8 cellular contexts compared by ENCODE assay signal in the genomic region with DNA sequence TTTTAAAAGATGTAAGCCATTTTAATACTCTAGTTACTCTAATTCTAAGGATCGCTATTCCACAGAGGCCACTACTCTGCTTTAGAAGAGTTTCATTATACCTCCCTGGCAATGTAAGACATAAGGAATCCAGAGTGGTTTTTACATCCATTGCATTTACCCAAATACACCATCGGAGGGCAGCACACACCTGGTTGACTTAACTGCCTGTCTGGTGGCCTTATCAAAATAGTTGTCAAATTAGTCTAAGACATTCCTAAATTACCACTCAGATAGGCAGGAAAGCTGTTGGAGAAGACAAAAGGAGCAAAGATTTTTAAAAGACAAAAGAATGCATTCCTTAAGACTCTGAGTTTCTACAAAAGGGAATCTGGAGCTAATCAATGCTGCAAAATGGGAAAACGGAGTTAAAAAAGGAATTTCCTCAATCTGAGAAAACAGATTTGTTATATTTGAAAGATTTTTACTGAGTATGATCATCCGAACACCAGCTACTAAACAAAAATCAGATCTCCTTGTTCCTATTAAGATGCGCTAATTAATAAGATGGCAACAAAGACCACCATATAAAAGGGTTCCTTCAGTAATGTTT. TPM values are rescaled to one million over a fixed set of nuclear protein-coding genes. Genes with fewer than 3 reads are reported as not detected.
DNase-seq lines count a peak whose midpoint lies in the region; ATAC-seq and TF ChIP-seq lines count a peak whose summit lies in the region.

No MANE protein-coding gene starts in this region.

- intact Hi-C loops in heart left ventricle (cut with DNase I) (loop anchor here in 9 of 10 donors (1.0 to 10.0 kb wide), 8 partner anchors 79 to 389 kb away; a partner anchor contains a TSS), psoas muscle (cut with DNase I) (loop anchor here (1.0 to 5.0 kb wide), 3 partner anchors 82 to 312 kb away; a partner anchor contains a TSS)

- no peaks in the 10 kb centered on the region for H3K9me3 Mint-ChIP-seq in activated naive CD4-positive, alpha-beta T cell treated with anti-CD3 and anti-CD28 coated beads, Interleukin-2, amount 50 U/mL, for 72 hours

- H3K27ac ChIP-seq in OCI-LY3 (ENCODE audit: low read length) (no peak overlapping the region), heart left ventricle (no peak overlapping the region), psoas muscle (no peak overlapping the region)

- H3K27me3 ChIP-seq in OCI-LY3 (ENCODE audit: low read depth, low read length), result no peaks in the 10 kb centered on the region
- no peaks in the 10 kb centered on the region for H3K27me3 ChIP-seq in heart left ventricle
- no peaks in the 10 kb centered on the region for H3K27me3 ChIP-seq in psoas muscle (ENCODE audit: insufficient read depth in 3 of 3, low read length in 2 of 3)

- DNase-seq in CD1c-positive myeloid dendritic cell (ENCODE audit: extremely low spot score), result peak; percentile 75
- peak; percentile 10 for DNase-seq in GM19238 (ENCODE audit: insufficient read length, low spot score)
- peak; percentile 9 for DNase-seq in KG1 (lab: John Stamatoyannopoulos, UW)
- DNase-seq in activated naive CD4-positive, alpha-beta T cell treated with anti-CD3 and anti-CD28 coated beads, Interleukin-2, amount 50 U/mL, for 72 hours (ENCODE audit: low spot score in 2 of 2), result peak in 1 of 2 donors; percentile 32
- DNase-seq in heart left ventricle, result peak in 3 of 5 donors; percentile 36 to 51 (median 42)
- DNase-seq in psoas muscle, result no peak
- no peak for DNase-seq in mesenteric fat pad (ENCODE audit: low spot score)

- H3K27ac Mint-ChIP-seq in activated naive CD4-positive, alpha-beta T cell treated with anti-CD3 and anti-CD28 coated beads, Interleukin-2, amount 50 U/mL, for 72 hours, result no peak overlapping the region

- H4K20me1 ChIP-seq in OCI-LY3 (ENCODE audit: insufficient read depth, low read length), result no peaks in the 10 kb centered on the region

- H3K36me3 Mint-ChIP-seq in activated naive CD4-positive, alpha-beta T cell treated with anti-CD3 and anti-CD28 coated beads, Interleukin-2, amount 50 U/mL, for 72 hours, result no peaks in the 10 kb centered on the region

- H2AFZ ChIP-seq in OCI-LY3 (ENCODE audit: low read depth, low read length), result no peak overlapping the region

- no peak for TF ChIP-seq POLR2A in heart left ventricle (IDR thresholded peaks at IDR 0.05)

- WGBS in heart left ventricle, 4 donors, result 50 to 55% (median 51%) methylated on average over 5 of the region's 5 CpGs
- 56% methylated on average over 5 of the region's 5 CpGs for WGBS in psoas muscle, 3 donors

- H3K9ac ChIP-seq in OCI-LY3 (ENCODE audit: low read length), result no peak overlapping the region

- H3K9me3 ChIP-seq in OCI-LY3 (ENCODE audit: insufficient read depth, low read length) (no peaks in the 10 kb centered on the region), heart left ventricle (no peaks in the 10 kb centered on the region), psoas muscle (no peaks in the 10 kb centered on the region)

- H3K4me2 ChIP-seq in OCI-LY3 (ENCODE audit: low read length), result no peak overlapping the region

- no peaks in the 10 kb centered on the region for H3K79me2 ChIP-seq in OCI-LY3 (ENCODE audit: low read length)

- peak; percentile 48 to 59 for ATAC-seq in activated naive CD4-positive, alpha-beta T cell treated with anti-CD3 and anti-CD28 coated beads, Interleukin-2, amount 50 U/mL, for 72 hours
- ATAC-seq in heart left ventricle (peak in 3 of 4 donors; percentile 70 to 77 (median 76)), psoas muscle (peak in 3 of 4 donors; percentile 66 to 85 (median 74))

- H3K4me1 ChIP-seq in OCI-LY3 (ENCODE audit: low read length), result no peaks in the 10 kb centered on the region
- peaks cover 0 to 6% (median 0%) of the 10 kb centered on the region in 12 donors for H3K4me1 ChIP-seq in heart left ventricle
- no peaks in the 10 kb centered on the region for H3K4me1 ChIP-seq in psoas muscle

- H3K4me3 ChIP-seq in OCI-LY3 (ENCODE audit: low read length) (no peak overlapping the region), heart left ventricle (no peak overlapping the region), psoas muscle (no peak overlapping the region)

- H3K36me3 ChIP-seq in OCI-LY3 (replicated peaks; ENCODE audit: low read depth, low read length), result no peaks in the 10 kb centered on the region
- no peaks in the 10 kb centered on the region for H3K36me3 ChIP-seq in heart left ventricle
- no peaks in the 10 kb centered on the region for H3K36me3 ChIP-seq in psoas muscle (ENCODE audit: insufficient read depth in 1 of 2, low read depth in 1 of 2)

- TF ChIP-seq CTCF in OCI-LY3 (IDR thresholded peaks at IDR 0.05; ENCODE audit: low read depth, low read length) (peak; percentile 88), heart left ventricle (IDR thresholded peaks at IDR 0.05) (peak; percentile 70 to 91 (median 82)), psoas muscle (IDR thresholded peaks at IDR 0.05) (peak; percentile 72)

RNA-seq across cellular contexts. Expression of a gene that starts 33.8 kb away (rescaled TPM):
- total RNA-seq in activated naive CD4-positive, alpha-beta T cell treated with anti-CD3 and anti-CD28 coated beads, Interleukin-2, amount 50 U/mL, for 72 hours, result under 1 TPM; 0.11 to 0.66 TPM
- total RNA-seq in heart left ventricle (10 to 100 TPM in 8 of 9 donors, 1 to 10 TPM in 1; 7.1 to 36.8 (median 28.5) TPM), psoas muscle (10 to 100 TPM in 3 of 4 donors, 1 to 10 TPM in 1; 9.8 to 20.8 (median 17.5) TPM), mesenteric fat pad (41.6 TPM)
- polyA plus RNA-seq in heart left ventricle (1 to 10 TPM; 4.5 to 5.1 TPM), psoas muscle (10 to 100 TPM in 1 of 3 donors, 1 to 10 TPM in 2; 1.1 to 19.5 (median 7.9) TPM)

Comparison
In these comparisons a context has a peak if more than half of its experiments do, and no peak if none do; other contexts are left out.
1. DNase-seq: peak in CD1c-positive myeloid dendritic cell (single experiment), GM19238 (single experiment), KG1 (single experiment) and heart left ventricle (3 of 5); none in psoas muscle (0 of 2) and mesenteric fat pad (single experiment).
2. RNA of a gene that starts 33.8 kb away (total RNA-seq): 41.6 TPM in mesenteric fat pad (single experiment), 7.1 to 36.8 TPM in heart left ventricle and 9.8 to 20.8 TPM in psoas muscle; 0.11 to 0.66 TPM in activated naive CD4-positive, alpha-beta T cell treated with anti-CD3 and anti-CD28 coated beads, Interleukin-2, amount 50 U/mL, for 72 hours; every median in the first group is over 4 times any median in the second.
3. Peak in every context shown above with its lines, with median percentiles within 50 percentile points of each other: CTCF ChIP-seq and ATAC-seq.